In the genomic region with DNA sequence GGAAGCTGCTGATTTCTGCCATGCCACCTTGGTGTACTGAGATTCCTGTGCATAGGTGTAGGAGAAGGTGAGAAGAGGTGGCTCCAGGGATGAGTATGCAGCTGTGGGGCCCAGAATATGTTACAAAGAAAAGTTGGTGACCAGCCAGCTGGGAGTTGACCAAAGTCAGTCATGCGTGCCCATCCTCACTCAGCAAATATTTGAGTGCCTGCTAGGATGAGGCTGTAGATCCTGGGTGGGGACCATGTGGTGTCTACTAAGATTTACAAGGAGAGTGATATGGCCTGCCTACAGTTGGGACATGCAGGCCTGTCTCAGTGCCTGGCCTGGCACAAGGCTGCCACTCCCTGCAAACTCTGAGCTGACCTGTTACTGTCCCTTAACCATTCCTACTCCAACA, we compare ENCODE assay signal across 12 cellular contexts. TPM values are rescaled to one million over a fixed set of nuclear protein-coding genes. Genes with fewer than 3 reads are reported as not detected.
DNase-seq lines count a peak whose midpoint lies in the region; ATAC-seq and TF ChIP-seq lines count a peak whose summit lies in the region.
"Had no signal": no experiment of that assay in that cellular context is flagged by ENCODE, and none has a peak within 500 bp of the region (broad histone marks: within the 10 kb centered on the region; RNA-seq: fewer than 3 reads in every experiment).

No MANE protein-coding gene starts in this region.

- H3K27me3 ChIP-seq in mucosa of rectum (ENCODE audit: control insufficient read depth in 2 of 2, insufficient read depth in 2 of 2, low read length in 2 of 2) (no peaks in the 10 kb centered on the region), left lung (no peaks in the 10 kb centered on the region)
- H3K27me3 ChIP-seq: hepatocyte had no signal

- DNase-seq in LNCaP clone FGC (ENCODE audit: low read depth) (peak; percentile 96), astrocyte of the spinal cord (ENCODE audit: low read depth, low spot score) (peak; percentile 19), left lung (no peak), NCI-H82 (lab: John Stamatoyannopoulos, UW) (no peak)
- no peak for DNase-seq in activated CD4-positive, alpha-beta T cell treated with anti-CD3 and anti-CD28 coated beads, Interleukin-2, amount 10 ng/mL, durations not matched to agents 7 days and 5 days

- CTCF ChIA-PET in activated CD4-positive, alpha-beta T cell treated with anti-CD3 and anti-CD28 coated beads, Interleukin-2, amount 10 ng/mL, durations not matched to agents 7 days and 5 days (lab: Charles Lee), result interaction anchor here (0.6 to 0.9 kb wide), 2 partner anchors 64 to 434 kb away, joined by 3 to 4 read pairs; no protein-coding TSS in a partner anchor

- TF ChIP-seq CTCF in C4-2B (conservative IDR thresholded peaks at IDR 0.05), result no peak
- TF ChIP-seq CTCF in LNCaP clone FGC (IDR thresholded peaks at IDR 0.05; ENCODE audit: control insufficient read depth, extremely low read depth, insufficient read depth), result no peak
- no peak for TF ChIP-seq CTCF in astrocyte of the spinal cord (IDR thresholded peaks at IDR 0.05; ENCODE audit: low read depth, low read length)
- TF ChIP-seq CTCF in left lung (IDR thresholded peaks at IDR 0.05), result no peak

- H3K4me1 ChIP-seq in mucosa of rectum (ENCODE audit: control insufficient read depth in 2 of 2, insufficient read depth in 2 of 2, low read length in 2 of 2) (peaks cover 3 to 10% of the 10 kb centered on the region in 2 donors), left lung (no peaks in the 10 kb centered on the region)

- H3K36me3 Mint-ChIP-seq in activated CD4-positive, alpha-beta T cell treated with anti-CD3 and anti-CD28 coated beads, Interleukin-2, amount 10 ng/mL, durations not matched to agents 7 days and 5 days (ENCODE audit: low read depth), result peaks cover 19% of the 10 kb centered on the region

- H3K4me3 Mint-ChIP-seq in activated CD4-positive, alpha-beta T cell treated with anti-CD3 and anti-CD28 coated beads, Interleukin-2, amount 10 ng/mL, durations not matched to agents 7 days and 5 days, result no peak overlapping the region
- H3K4me3 Mint-ChIP-seq: brain; stimulated activated naive CD8-positive, alpha-beta T cell treated with anti-CD3 and anti-CD28 coated beads, Interleukin-15, Interleukin-2, amounts not matched to agents 100 ng/mL and 50 ng/mL, for 24 hours had no signal

- H3K36me3 ChIP-seq in mucosa of rectum (ENCODE audit: control insufficient read depth in 2 of 2, insufficient read depth in 2 of 2, low read length in 2 of 2), result peaks cover 4 to 14% of the 10 kb centered on the region in 2 donors
- H3K36me3 ChIP-seq in left lung, result peaks cover 0 to 37% of the 10 kb centered on the region in 2 donors

- H3K27me3 Mint-ChIP-seq in activated CD4-positive, alpha-beta T cell treated with anti-CD3 and anti-CD28 coated beads, Interleukin-2, amount 10 ng/mL, durations not matched to agents 7 days and 5 days, result no peaks in the 10 kb centered on the region
- H3K27me3 Mint-ChIP-seq: brain; stimulated activated naive CD8-positive, alpha-beta T cell treated with anti-CD3 and anti-CD28 coated beads, Interleukin-15, Interleukin-2, amounts not matched to agents 100 ng/mL and 50 ng/mL, for 24 hours had no signal

- H3K9me3 ChIP-seq in mucosa of rectum (ENCODE audit: control insufficient read depth in 2 of 2, low read length in 2 of 2) (no peaks in the 10 kb centered on the region), left lung (peaks cover 0 to 1% of the 10 kb centered on the region in 2 donors)

- H3K9ac ChIP-seq in mucosa of rectum (ENCODE audit: low read depth in 1 of 2, low read length in 2 of 2), result no peak overlapping the region

- no peak overlapping the region for H3K27ac Mint-ChIP-seq in activated CD4-positive, alpha-beta T cell treated with anti-CD3 and anti-CD28 coated beads, Interleukin-2, amount 10 ng/mL, durations not matched to agents 7 days and 5 days
- H3K27ac Mint-ChIP-seq: stimulated activated naive CD8-positive, alpha-beta T cell treated with anti-CD3 and anti-CD28 coated beads, Interleukin-15, Interleukin-2, amounts not matched to agents 100 ng/mL and 50 ng/mL, for 24 hours had no signal

- H3K9me3 Mint-ChIP-seq in activated CD4-positive, alpha-beta T cell treated with anti-CD3 and anti-CD28 coated beads, Interleukin-2, amount 10 ng/mL, durations not matched to agents 7 days and 5 days, result no peaks in the 10 kb centered on the region
- H3K9me3 Mint-ChIP-seq: stimulated activated naive CD8-positive, alpha-beta T cell treated with anti-CD3 and anti-CD28 coated beads, Interleukin-15, Interleukin-2, amounts not matched to agents 100 ng/mL and 50 ng/mL, for 24 hours had no signal

- intact Hi-C loops in left lung (cut with DNase I), result no loop called here

- no peaks in the 10 kb centered on the region for H3K4me1 Mint-ChIP-seq in activated CD4-positive, alpha-beta T cell treated with anti-CD3 and anti-CD28 coated beads, Interleukin-2, amount 10 ng/mL, durations not matched to agents 7 days and 5 days

- ATAC-seq in left lung (no peak), HG03039 (IDR thresholded peaks at IDR 0.05; ENCODE audit: unreplicated experiment) (no peak)

- in situ Hi-C loops in astrocyte of the spinal cord (cut with HindIII; ENCODE audit: low sequenced_read_pairs), result no loop called here

- peak overlapping the region; percentile 92 for H3K27ac ChIP-seq in C4-2B
- peak overlapping the region; percentile 62 to 69 for H3K27ac ChIP-seq in mucosa of rectum (ENCODE audit: low read depth in 2 of 2, low read length in 2 of 2)
- H3K27ac ChIP-seq in left lung, result no peak overlapping the region
- H3K27ac ChIP-seq: hepatocyte had no signal

- H3K4me3 ChIP-seq in LNCaP clone FGC (ENCODE audit: low read depth, low read length) (no peak overlapping the region), astrocyte of the spinal cord (ENCODE audit: low read depth, low read length) (no peak overlapping the region), mucosa of rectum (ENCODE audit: low read length in 2 of 2) (peak overlapping the region in 1 of 2 donors; percentile 37), left lung (no peak overlapping the region)
- H3K4me3 ChIP-seq: hepatocyte, skin epidermis had no signal

- POLR2A ChIA-PET in activated CD4-positive, alpha-beta T cell treated with anti-CD3 and anti-CD28 coated beads, Interleukin-2, amount 10 ng/mL, durations not matched to agents 7 days and 5 days (lab: Charles Lee), result no interaction called here

RNA-seq across cellular contexts. Expression of a gene that starts 19.4 kb away (rescaled TPM):
- total RNA-seq in activated CD4-positive, alpha-beta T cell treated with anti-CD3 and anti-CD28 coated beads, Interleukin-2, amount 10 ng/mL, durations not matched to agents 7 days and 5 days, result 10 to 100 TPM; 19.7 to 20.4 TPM
- total RNA-seq in left lung, result 10 to 100 TPM; 28.2 to 34.3 TPM

RNA-seq across cellular contexts. Expression of a gene that starts 32.8 kb away (rescaled TPM):
- 10 to 100 TPM; 48.6 to 54.5 TPM for total RNA-seq in activated CD4-positive, alpha-beta T cell treated with anti-CD3 and anti-CD28 coated beads, Interleukin-2, amount 10 ng/mL, durations not matched to agents 7 days and 5 days
- total RNA-seq in left lung, result 10 to 100 TPM; 68.7 to 87.6 TPM

RNA-seq across cellular contexts. Expression of a gene that starts 39.0 kb away (rescaled TPM):
- total RNA-seq in activated CD4-positive, alpha-beta T cell treated with anti-CD3 and anti-CD28 coated beads, Interleukin-2, amount 10 ng/mL, durations not matched to agents 7 days and 5 days, result not detected
- total RNA-seq in left lung, result 1 to 10 TPM; 4.3 to 9.9 TPM

RNA-seq across cellular contexts. Expression of a gene that starts 56.6 kb away (rescaled TPM):
- not detected for total RNA-seq in activated CD4-positive, alpha-beta T cell treated with anti-CD3 and anti-CD28 coated beads, Interleukin-2, amount 10 ng/mL, durations not matched to agents 7 days and 5 days
- total RNA-seq in left lung, result 1 to 10 TPM; 3.8 to 4.0 TPM

Comparison
In these comparisons a context has a peak if more than half of its experiments do, and no peak if none do; other contexts are left out.
1. H3K27ac ChIP-seq: peak in C4-2B (single experiment) and mucosa of rectum (2 of 2); none in left lung (0 of 2).
2. DNase-seq: peak in LNCaP clone FGC (single experiment) and astrocyte of the spinal cord (single experiment); none in activated CD4-positive, alpha-beta T cell treated with anti-CD3 and anti-CD28 coated beads, Interleukin-2, amount 10 ng/mL, durations not matched to agents 7 days and 5 days (single experiment), left lung (0 of 2) and NCI-H82 (single experiment).
3. RNA of a gene that starts 39.0 kb away (total RNA-seq): 4.3 to 9.9 TPM in left lung; not detected in activated CD4-positive, alpha-beta T cell treated with anti-CD3 and anti-CD28 coated beads, Interleukin-2, amount 10 ng/mL, durations not matched to agents 7 days and 5 days; every median in the first group is over 4 times any median in the second.